ENCODE assay signal across 23 cellular contexts in genomic region chr3:14608298-14608697, GRCh38. TPM values are rescaled to one million over a fixed set of nuclear protein-coding genes. Genes with fewer than 3 reads are reported as not detected.
A peak's percentile ranks its signal among the peaks of the same experiment; 100 is the strongest.
DNase-seq lines count a peak whose midpoint lies in the region; ATAC-seq and TF ChIP-seq lines count a peak whose summit lies in the region.
"Had no signal": no experiment of that assay in that cellular context is flagged by ENCODE, and none has a peak within 500 bp of the region (broad histone marks: within the 10 kb centered on the region; RNA-seq: fewer than 3 reads in every experiment).

No MANE protein-coding gene starts in this region.

- H3K79me2 ChIP-seq in HCT116 (ENCODE audit: insufficient read depth, low read length): no peaks in the 10 kb centered on the region

- RAD21 ChIA-PET in HCT116 (lab: Charles Lee; ENCODE audit: low non-redundant PET in 1 of 2, low total read pairs in 2 of 2, uncharacterized antibody in 2 of 2, unreplicated experiment in 2 of 2): no interaction called here

- H2AFZ ChIP-seq in HCT116 (ENCODE audit: low read depth, low read length, poor library complexity, severe bottlenecking): no peak overlapping the region
- H2AFZ ChIP-seq: PC-9 had no signal

- TF ChIP-seq CTCF in AG09309 (IDR thresholded peaks at IDR 0.05; ENCODE audit: control insufficient read depth, insufficient read depth, low read depth, low read length, missing control alignments) (peak; percentile 27), HCT116 (IDR thresholded peaks at IDR 0.05 in 2 of 3, conservative IDR thresholded peaks at IDR 0.05 in 1 of 3; ENCODE audit: borderline replicate concordance in 1 of 3, insufficient read depth in 1 of 3, low read depth in 2 of 3, low read length in 2 of 3) (0 out of 6 replicates have a peak, but pooled peaks of 1 of the 3 experiments have one; percentile 15), fibroblast of the aortic adventitia (IDR thresholded peaks at IDR 0.05; ENCODE audit: insufficient read depth, low read length) (peak; percentile 14)

- ATAC-seq in HCT116 (peak; percentile 53; the same call in 1 of the 2 replicates), GM19035 (IDR thresholded peaks at IDR 0.05; ENCODE audit: unreplicated experiment) (no peak)
- ATAC-seq: activated CD4-positive, CD25-positive, alpha-beta regulatory T cell treated with anti-CD3 and anti-CD28 coated beads, Interleukin-2, amount 50 U/mL, for 24 hours; activated CD8-positive, alpha-beta T cell treated with anti-CD3 and anti-CD28 coated beads for 36 hours; left colon; stimulated activated memory B cell treated with anti-CD40 and anti-IgM and Interleukin-4, amounts not matched to agents 10 μg/mL and 1 μg/mL and 100 μg/mL, for 72 hours had no signal

- no peaks in the 10 kb centered on the region for H3K36me3 ChIP-seq in HCT116 (ENCODE audit: control insufficient read depth in 1 of 2, insufficient read depth in 2 of 2, low read length in 2 of 2)
- H3K36me3 ChIP-seq: SJSA1 had no signal

- intact Hi-C loops in HCT116 (cut with micrococcal nuclease): no loop called here

- CTCF ChIA-PET in HCT116 (lab: Charles Lee): no interaction called here

- TF ChIP-seq RAD21 in HCT116 (IDR thresholded peaks at IDR 0.05; ENCODE audit: low read depth): peak; percentile 24; the same call in 1 of the 2 replicates

- H3K4me3 ChIP-seq in AG09309 (ENCODE audit: control insufficient read depth, low read depth, low read length) (no peak overlapping the region), HCT116 (replicated peaks in 1 of 2; ENCODE audit: low read depth in 1 of 2, low read length in 2 of 2) (no peak overlapping the region), fibroblast of the aortic adventitia (ENCODE audit: low read depth, low read length) (no peak overlapping the region)
- H3K4me3 ChIP-seq: PC-9, SJSA1 had no signal

- BruUV-seq in HCT116 (replicated peaks; lab: Mats Ljungman, UMichigan): no TSS peak

- H3K9me3 ChIP-seq in HCT116 (ENCODE audit: control insufficient read depth in 1 of 2, insufficient read depth in 1 of 2, low read depth in 1 of 2, low read length in 2 of 2): no peaks in the 10 kb centered on the region
- H3K9me3 ChIP-seq: SJSA1 had no signal

- TF ChIP-seq POLR2A in HCT116 (IDR thresholded peaks at IDR 0.05; ENCODE audit: borderline replicate concordance, extremely low read depth, insufficient read depth, insufficient read length): no peak

- no peak for DNase-seq in AG09309 (ENCODE audit: low read depth)
- no peak for DNase-seq in HCT116 (ENCODE audit: low read depth, low spot score)
- peak; percentile 17 for DNase-seq in RPMI8226
- no peak for DNase-seq in fibroblast of the aortic adventitia (ENCODE audit: low read depth)
- DNase-seq in stimulated activated naive CD4-positive, alpha-beta T cell (lab: John Stamatoyannopoulos, UW): no peak
- no peak for DNase-seq in SW480 (ENCODE audit: low spot score)
- DNase-seq: activated CD8-positive, alpha-beta T cell treated with anti-CD3 and anti-CD28 coated beads for 36 hours; activated gamma-delta T cell treated with Interleukin-2 at 50 U/mL for 16 hours; CD8-positive, alpha-beta memory T cell; DMS79; GOT3; Kasumi-1; left colon; midbrain; NCI-H1105; NCI-H2081; NCI-H524; PC-9; stimulated activated CD4-positive, alpha-beta T cell treated with anti-CD3 and anti-CD28 coated beads, Interleukin-1b, Interleukin-23, amount 100 ng/mL, for 48 hours had no signal

- POLR2A ChIA-PET in HCT116 (lab: Charles Lee): no interaction called here

- peaks cover 0 to 22% of the 10 kb centered on the region in 2 experiments; a peak in 2 of 4 replicates for H3K4me1 ChIP-seq in HCT116 (ENCODE audit: control insufficient read depth in 1 of 2, insufficient read depth in 2 of 2, low read length in 2 of 2)

- H4K20me1 ChIP-seq in HCT116 (ENCODE audit: insufficient read depth): no peaks in the 10 kb centered on the region

- H3K4me2 ChIP-seq in HCT116 (ENCODE audit: low read length): no peak overlapping the region
- H3K4me2 ChIP-seq: PC-9 had no signal

- no peaks in the 10 kb centered on the region for H3K9me2 ChIP-seq in HCT116 (ENCODE audit: insufficient read depth)

- no peak overlapping the region for H3K9ac ChIP-seq in HCT116 (ENCODE audit: low read length)

- H3K27me3 ChIP-seq in HCT116 (ENCODE audit: insufficient read depth, low read length): peaks cover 10% of the 10 kb centered on the region; the same call in 1 of the 2 replicates
- H3K27me3 ChIP-seq: SJSA1 had no signal

- H3K27ac ChIP-seq in HCT116 (ENCODE audit: low read depth, low read length): no peak overlapping the region
- H3K27ac ChIP-seq: PC-9, SJSA1 had no signal

TF ChIP-seq in HCT116, 20 proteins besides CTCF, POLR2A, EP300 and RAD21:
- TF ChIP-seq SIN3A (IDR thresholded peaks at IDR 0.05; ENCODE audit: low read depth) (no peak), FOSL1 (IDR thresholded peaks at IDR 0.05; ENCODE audit: low read depth) (no peak), YY1 (IDR thresholded peaks at IDR 0.05; ENCODE audit: extremely low read depth, insufficient replicate concordance, low read depth, low read length) (no peak), SP1 (IDR thresholded peaks at IDR 0.05; ENCODE audit: low read depth) (no peak), SRF (IDR thresholded peaks at IDR 0.05; ENCODE audit: low read depth) (no peak), ZBTB33 (IDR thresholded peaks at IDR 0.05; ENCODE audit: extremely low read depth, insufficient replicate concordance, low read length) (no peak), EZH2phosphoT487 (IDR thresholded peaks at IDR 0.05; ENCODE audit: borderline replicate concordance) (no peak), EGR1 (IDR thresholded peaks at IDR 0.05; ENCODE audit: low read depth) (no peak)
TF ChIP-seq in HCT116: peak in this region for 0.

RNA-seq across cellular contexts. Expression of gene CCDC174, which starts 43.3 kb away (rescaled TPM):
- 15.6 TPM for total RNA-seq in HCT116 (2021; ENCODE audit: unreplicated experiment)
- 10.5 and 14.8 TPM in 2 replicates for polyA plus RNA-seq in HCT116 (2012)
- 11.5 and 40.5 TPM in 2 replicates for total RNA-seq in fibroblast of the aortic adventitia (ENCODE audit: low replicate concordance)
